Comparison of ENCODE assay signal across 18 cellular contexts in the genomic region with DNA sequence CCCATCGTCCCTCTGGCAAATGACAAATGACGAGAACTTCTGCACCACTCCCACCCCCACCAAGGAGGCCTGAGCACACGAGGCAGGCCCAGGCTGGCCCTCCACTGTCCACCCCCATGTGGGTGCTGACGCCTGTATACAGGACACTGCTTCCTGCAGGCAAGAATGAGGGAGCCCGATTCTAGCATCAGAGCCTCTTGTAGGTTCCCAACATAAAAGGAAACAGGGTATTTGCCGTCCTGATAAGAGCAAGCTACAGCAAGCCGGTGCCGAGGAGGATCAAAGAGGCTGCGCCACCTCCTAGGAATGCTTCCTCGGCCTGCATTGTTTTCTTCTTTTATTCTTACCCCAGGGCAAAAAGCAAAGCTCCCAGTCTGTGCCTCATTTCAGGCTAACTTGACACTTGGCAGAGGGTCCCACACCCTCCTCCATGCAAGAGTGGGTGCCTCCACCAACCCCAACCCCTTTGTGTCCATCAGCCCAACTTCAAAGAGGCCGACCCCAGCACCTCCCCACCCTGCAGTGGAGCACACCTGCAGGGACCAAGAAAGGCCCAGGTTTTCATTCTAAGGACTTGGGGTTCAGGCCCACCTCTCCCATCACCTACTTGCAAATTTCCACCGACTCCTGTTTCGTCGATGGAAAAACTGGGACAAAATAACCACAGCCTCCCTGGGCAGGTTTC. TPM values are rescaled to one million over a fixed set of nuclear protein-coding genes. Genes with fewer than 3 reads are reported as not detected.
DNase-seq lines count a peak whose midpoint lies in the region; ATAC-seq and TF ChIP-seq lines count a peak whose summit lies in the region.
"Had no signal": no experiment of that assay in that cellular context is flagged by ENCODE, and none has a peak within 500 bp of the region (broad histone marks: within the 10 kb centered on the region; RNA-seq: fewer than 3 reads in every experiment).

No MANE protein-coding gene starts in this region.

- H3K23ac ChIP-seq in trophoblast cell (ENCODE audit: low read length): peak overlapping the region; percentile 43

- POLR2A ChIA-PET in RWPE1 (lab: Yijun Ruan, JAX; ENCODE audit: low non-redundant PET): no interaction called here

- TF ChIP-seq CTCF in AG10803 (conservative IDR thresholded peaks at IDR 0.05; ENCODE audit: low read length): peak; percentile 7
- TF ChIP-seq CTCF in RWPE1 (conservative IDR thresholded peaks at IDR 0.05; ENCODE audit: low read depth): no peak
- peak; percentile 36 for TF ChIP-seq CTCF in foreskin keratinocyte (conservative IDR thresholded peaks at IDR 0.05)
- TF ChIP-seq CTCF in esophagus muscularis mucosa (IDR thresholded peaks at IDR 0.05): no peak

- H2BK5ac ChIP-seq in trophoblast cell (ENCODE audit: low read depth, low read length, poor library complexity): peak overlapping the region; percentile 97

- peak overlapping the region; percentile 30 for H3K4me2 ChIP-seq in trophoblast cell (ENCODE audit: low read length)
- H3K4me2 ChIP-seq: KMS-11 had no signal

- H2BK120ac ChIP-seq in trophoblast cell (ENCODE audit: insufficient read depth, low read length, poor library complexity): peak overlapping the region; percentile 98

- TF ChIP-seq POLR2A in esophagus muscularis mucosa (IDR thresholded peaks at IDR 0.05; ENCODE audit: low read depth): no peak

- peak overlapping the region; percentile 94 for H2BK12ac ChIP-seq in trophoblast cell (ENCODE audit: low read length)

- peak overlapping the region; percentile 80 for H2AK5ac ChIP-seq in trophoblast cell (ENCODE audit: low read length)

- no peaks in the 10 kb centered on the region for H3K9me3 ChIP-seq in trophoblast cell (ENCODE audit: insufficient read depth, low read depth, low read length)
- H3K9me3 ChIP-seq in esophagus muscularis mucosa: no peaks in the 10 kb centered on the region
- H3K9me3 ChIP-seq: gastrocnemius medialis had no signal

- no CpG with 5 or more reads among the region's 14 CpGs for WGBS in trophoblast cell (ENCODE audit: extremely low coverage, insufficient coverage, insufficient read length)
- 87% methylated on average over 14 of the region's 14 CpGs for whole genome bisulfite sequencing in esophagus muscularis mucosa

- no peak overlapping the region for H3K9ac ChIP-seq in trophoblast cell (ENCODE audit: low read length)
- H3K9ac ChIP-seq: KMS-11 had no signal

- DNase-seq in AG10803 (ENCODE audit: low read depth): no peak
- DNase-seq in RWPE1 (ENCODE audit: low spot score): peak; percentile 92
- peak; percentile 96 to 98 for DNase-seq in foreskin keratinocyte
- peak; percentile 98 for DNase-seq in trophoblast cell
- no peak for DNase-seq in stimulated activated CD4-positive, alpha-beta T cell treated with anti-CD3 and anti-CD28 coated beads, Interleukin-4, amount 100 ng/mL, for 24 hours
- DNase-seq in esophagus muscularis mucosa (ENCODE audit: extremely low spot score): no peak
- DNase-seq in NCI-H2029 treated with DMSO at 0.1 percent for 48 hours (lab: John Stamatoyannopoulos, UW): no peak
- DNase-seq: ACHN; activated CD4-positive, alpha-beta T cell treated with anti-CD3 and anti-CD28 coated beads for 36 hours; activated T-cell treated with anti-CD3 and anti-CD28 coated beads, Interleukin-2, amount 50 U/mL, for 72 hours; kidney; naive thymus-derived CD4-positive, alpha-beta T cell; NCI-H1436 treated with DMSO at 0.1 percent for 48 hours; NCI-H526 treated with DMSO at 0.1 percent for 48 hours; RPMI8226 had no signal

- peak overlapping the region; percentile 96 for H3K18ac ChIP-seq in trophoblast cell (ENCODE audit: low read length)

- peak overlapping the region; percentile 82 for H4K8ac ChIP-seq in trophoblast cell (ENCODE audit: low read depth, low read length)

- H3K4ac ChIP-seq in trophoblast cell (ENCODE audit: low read depth, low read length): peak overlapping the region; percentile 96

- intact Hi-C loops in esophagus muscularis mucosa (cut with DNase I): no loop called here

- CTCF ChIA-PET in RWPE1 (lab: Yijun Ruan, JAX): interaction anchor here (0.6 to 0.7 kb wide), 2 partner anchors 126 to 208 kb away, joined by 3 read pairs; no protein-coding TSS in a partner anchor

- H3K79me2 ChIP-seq in trophoblast cell (ENCODE audit: control insufficient read depth, insufficient read depth, low read length, poor library complexity): peaks cover 26% of the 10 kb centered on the region

- H3K27me3 ChIP-seq in foreskin keratinocyte (no peaks in the 10 kb centered on the region), trophoblast cell (ENCODE audit: insufficient read depth, low read length) (no peaks in the 10 kb centered on the region), esophagus muscularis mucosa (no peaks in the 10 kb centered on the region)
- H3K27me3 ChIP-seq: gastrocnemius medialis had no signal

- H3K27ac ChIP-seq in RWPE1 (peak overlapping the region; percentile 96), foreskin keratinocyte (peak overlapping the region; percentile 39), trophoblast cell (ENCODE audit: low read depth, low read length) (peak overlapping the region; percentile 95), esophagus muscularis mucosa (replicated peaks in 1 of 4) (peak overlapping the region in 2 of 4 donors; percentile 0 to 27)
- H3K27ac ChIP-seq: gastrocnemius medialis, KMS-11 had no signal

- H4K12ac ChIP-seq in trophoblast cell (ENCODE audit: low read depth, low read length): no peak overlapping the region

- H3K36me3 ChIP-seq in trophoblast cell (ENCODE audit: control insufficient read depth in 1 of 2, insufficient read depth in 2 of 2, low read length in 2 of 2): peaks cover 14 to 23% of the 10 kb centered on the region in 2 experiments
- H3K36me3 ChIP-seq in esophagus muscularis mucosa: no peaks in the 10 kb centered on the region
- H3K36me3 ChIP-seq: gastrocnemius medialis had no signal

- H3K4me3 ChIP-seq in AG10803 (ENCODE audit: low read length) (no peak overlapping the region), trophoblast cell (ENCODE audit: low read depth, low read length) (no peak overlapping the region), esophagus muscularis mucosa (no peak overlapping the region)
- H3K4me3 ChIP-seq: gastrocnemius medialis had no signal

- peak; percentile 85 for ATAC-seq in foreskin keratinocyte
- ATAC-seq in HG02885 (IDR thresholded peaks at IDR 0.05; ENCODE audit: poor library complexity, unreplicated experiment): no peak
- ATAC-seq: activated CD4-positive, alpha-beta T cell treated with anti-CD3 and anti-CD28 coated beads for 36 hours; activated T-cell treated with anti-CD3 and anti-CD28 coated beads, Interleukin-2, amount 50 U/mL, for 72 hours; naive thymus-derived CD4-positive, alpha-beta T cell had no signal

- no peak for TF ChIP-seq EP300 in esophagus muscularis mucosa (IDR thresholded peaks at IDR 0.05)

- peak overlapping the region; percentile 92 for H3K14ac ChIP-seq in trophoblast cell (ENCODE audit: low read length)

- H3K79me1 ChIP-seq in trophoblast cell (ENCODE audit: low read length): peaks cover 50% of the 10 kb centered on the region

- H3K4me1 ChIP-seq in foreskin keratinocyte: peaks cover 21% of the 10 kb centered on the region
- H3K4me1 ChIP-seq in trophoblast cell (ENCODE audit: control insufficient read depth in 1 of 2, insufficient read depth in 2 of 2, low read length in 2 of 2): peaks cover 37 to 58% of the 10 kb centered on the region in 2 experiments
- peaks cover 7 to 21% (median 19%) of the 10 kb centered on the region in 4 donors for H3K4me1 ChIP-seq in esophagus muscularis mucosa

- peak overlapping the region; percentile 100 for H4K91ac ChIP-seq in trophoblast cell (ENCODE audit: low read depth, low read length)

- peak overlapping the region; percentile 71 for H2AFZ ChIP-seq in trophoblast cell (ENCODE audit: insufficient read depth, low read length, poor library complexity)

RNA-seq across cellular contexts. Expression of gene TNS3, which starts 23.8 kb away (rescaled TPM):
- total RNA-seq in foreskin keratinocyte: 6.6 and 9.4 TPM in 2 replicates
- 2.4 and 2.9 TPM in 2 replicates for polyA plus RNA-seq in foreskin keratinocyte
- polyA plus RNA-seq in trophoblast cell (2013): 85.9 and 86.5 TPM in 2 replicates
- 10 to 100 TPM; 34.6 to 52.5 (median 48.6) TPM for total RNA-seq in esophagus muscularis mucosa
- polyA plus RNA-seq: naive thymus-derived CD4-positive, alpha-beta T cell had no signal

Comparison
In these comparisons a context has a peak if more than half of its experiments do, and no peak if none do; other contexts are left out.
1. DNase-seq: peak in RWPE1 (single experiment), foreskin keratinocyte (2 of 2) and trophoblast cell (2 of 2); none in AG10803 (single experiment), stimulated activated CD4-positive, alpha-beta T cell treated with anti-CD3 and anti-CD28 coated beads, Interleukin-4, amount 100 ng/mL, for 24 hours (single experiment), esophagus muscularis mucosa (single experiment) and NCI-H2029 treated with DMSO at 0.1 percent for 48 hours (single experiment).
2. CTCF ChIP-seq: peak in AG10803 (single experiment) and foreskin keratinocyte (single experiment); none in RWPE1 (single experiment) and esophagus muscularis mucosa (0 of 3).